21 cellular contexts compared by ENCODE assay signal in genomic region chr3:194964809-194965208, GRCh38.
DNase-seq lines count a peak whose midpoint lies in the region; ATAC-seq and TF ChIP-seq lines count a peak whose summit lies in the region.
"Had no signal": no experiment of that assay in that cellular context is flagged by ENCODE, and none has a peak within 500 bp of the region (broad histone marks: within the 10 kb centered on the region; RNA-seq: fewer than 3 reads in every experiment).

No MANE protein-coding gene starts in this region.

- CTCF ChIA-PET in Calu3 (lab: Charles Lee) (no interaction called here), GM10248 (lab: Yijun Ruan, JAX) (no interaction called here)

- no TSS peak for BruUV-seq in Calu3 (replicated peaks; lab: Mats Ljungman, UMichigan)

- DNase-seq in Calu3: no peak
- peak; percentile 16 for DNase-seq in HT-29 (ENCODE audit: low spot score)
- no peak for DNase-seq in chondrocyte (ENCODE audit: low spot score)
- DNase-seq in posterior vena cava (ENCODE audit: low spot score): peak; percentile 18
- no peak for DNase-seq in NCI-H446 (lab: John Stamatoyannopoulos, UW)
- DNase-seq in GM10248 (ENCODE audit: extremely low spot score): no peak
- DNase-seq: activated CD4-positive, alpha-beta T cell treated with anti-CD3 and anti-CD28 coated beads for 36 hours; activated CD8-positive, alpha-beta memory T cell treated with anti-CD3 and anti-CD28 coated beads, Interleukin-2, amount 10 ng/mL, durations not matched to agents 7 days and 5 days; CD4-positive, alpha-beta T cell; DMS79; gastrocnemius medialis; hypothalamus; IMR-90; kidney; NCI-H1436; NCI-H2171; NCI-H748 treated with DMSO at 0.1 percent for 48 hours; SHP77 treated with DMSO at 0.1 percent for 48 hours; T-helper 1 cell had no signal

- H3K27me3 Mint-ChIP-seq in Calu3 (ENCODE audit: unreplicated experiment): peaks cover 51% of the 10 kb centered on the region
- peaks cover 16% of the 10 kb centered on the region for H3K27me3 Mint-ChIP-seq in chondrocyte (ENCODE audit: low read depth)
- H3K27me3 Mint-ChIP-seq: CD4-positive, alpha-beta T cell had no signal

- H3K9me3 Mint-ChIP-seq in Calu3 (ENCODE audit: low read depth, unreplicated experiment) (no peaks in the 10 kb centered on the region), chondrocyte (ENCODE audit: low read depth) (no peaks in the 10 kb centered on the region)
- H3K9me3 Mint-ChIP-seq: CD4-positive, alpha-beta T cell; dendritic cell treated with granulocyte-macrophage colony-stimulating factor and Interleukin-4, amounts not matched to agents 40 ng/mL and 50 ng/mL, for 4 days had no signal

- H3K36me3 Mint-ChIP-seq in Calu3 (ENCODE audit: insufficient read depth, unreplicated experiment): no peaks in the 10 kb centered on the region
- no peaks in the 10 kb centered on the region for H3K36me3 Mint-ChIP-seq in chondrocyte (ENCODE audit: low read depth)
- H3K36me3 Mint-ChIP-seq: activated CD8-positive, alpha-beta memory T cell treated with anti-CD3 and anti-CD28 coated beads, Interleukin-2, amount 10 ng/mL, durations not matched to agents 7 days and 5 days had no signal

- TF ChIP-seq CTCF in Calu3 (IDR thresholded peaks at IDR 0.05; ENCODE audit: unreplicated experiment) (peak; percentile 9), chondrocyte (IDR thresholded peaks at IDR 0.05) (peak; percentile 21), GM10248 (IDR thresholded peaks at IDR 0.05; ENCODE audit: control extremely low read depth, extremely low read depth, low read depth, missing control alignments) (no peak)

- intact Hi-C loops in Calu3 (cut with micrococcal nuclease; ENCODE audit: unreplicated experiment) (no loop called here), posterior vena cava (cut with DNase I) (no loop called here)

- no peak overlapping the region for H3K4me3 Mint-ChIP-seq in Calu3 (ENCODE audit: low read depth, unreplicated experiment)
- H3K4me3 Mint-ChIP-seq in chondrocyte (ENCODE audit: unreplicated experiment): no peak overlapping the region
- H3K4me3 Mint-ChIP-seq: activated CD4-positive, alpha-beta T cell treated with anti-CD3 and anti-CD28 coated beads for 36 hours; activated CD8-positive, alpha-beta memory T cell treated with anti-CD3 and anti-CD28 coated beads, Interleukin-2, amount 10 ng/mL, durations not matched to agents 7 days and 5 days; CD4-positive, alpha-beta T cell; dendritic cell treated with granulocyte-macrophage colony-stimulating factor and Interleukin-4, amounts not matched to agents 40 ng/mL and 50 ng/mL, for 4 days had no signal

- no peak overlapping the region for H3K27ac Mint-ChIP-seq in Calu3 (ENCODE audit: unreplicated experiment)
- H3K27ac Mint-ChIP-seq in chondrocyte (ENCODE audit: unreplicated experiment): no peak overlapping the region
- H3K27ac Mint-ChIP-seq: activated CD4-positive, alpha-beta T cell treated with anti-CD3 and anti-CD28 coated beads for 36 hours; activated CD8-positive, alpha-beta memory T cell treated with anti-CD3 and anti-CD28 coated beads, Interleukin-2, amount 10 ng/mL, durations not matched to agents 7 days and 5 days; CD4-positive, alpha-beta T cell; dendritic cell treated with granulocyte-macrophage colony-stimulating factor and Interleukin-4, amounts not matched to agents 40 ng/mL and 50 ng/mL, for 4 days had no signal

- H3K4me1 Mint-ChIP-seq in Calu3 (ENCODE audit: low read depth, unreplicated experiment) (no peaks in the 10 kb centered on the region), chondrocyte (ENCODE audit: low read depth) (no peaks in the 10 kb centered on the region)
- H3K4me1 Mint-ChIP-seq: activated CD4-positive, alpha-beta T cell treated with anti-CD3 and anti-CD28 coated beads for 36 hours; activated CD8-positive, alpha-beta memory T cell treated with anti-CD3 and anti-CD28 coated beads, Interleukin-2, amount 10 ng/mL, durations not matched to agents 7 days and 5 days had no signal

- ATAC-seq in HG02571 (IDR thresholded peaks at IDR 0.05; ENCODE audit: unreplicated experiment): no peak
- ATAC-seq: activated CD4-positive, alpha-beta T cell treated with anti-CD3 and anti-CD28 coated beads for 36 hours; activated CD8-positive, alpha-beta memory T cell treated with anti-CD3 and anti-CD28 coated beads, Interleukin-2, amount 10 ng/mL, durations not matched to agents 7 days and 5 days; gastrocnemius medialis had no signal

- POLR2A ChIA-PET in GM10248 (lab: Yijun Ruan, JAX): no interaction called here

Comparison
In these comparisons a context has a peak if more than half of its experiments do, and no peak if none do; other contexts are left out.
1. DNase-seq: peak in HT-29 (single experiment) and posterior vena cava (single experiment); none in Calu3 (single experiment), chondrocyte (single experiment), NCI-H446 (0 of 2) and GM10248 (single experiment).